ENCODE assay signal across 11 cellular contexts in genomic region chr3:66449411-66449931, GRCh38. TPM values are rescaled to one million over a fixed set of nuclear protein-coding genes. Genes with fewer than 3 reads are reported as not detected.
DNase-seq lines count a peak whose midpoint lies in the region; ATAC-seq and TF ChIP-seq lines count a peak whose summit lies in the region.
"Had no signal": no experiment of that assay in that cellular context is flagged by ENCODE, and none has a peak within 500 bp of the region (broad histone marks: within the 10 kb centered on the region; RNA-seq: fewer than 3 reads in every experiment).

No MANE protein-coding gene starts in this region.

- H3K36me3 Mint-ChIP-seq in WTC11 (peaks cover 53% of the 10 kb centered on the region), immature natural killer cell (peaks cover 12 to 36% (median 28%) of the 10 kb centered on the region in 3 donors)

- H3K4me1 Mint-ChIP-seq in WTC11 (peaks cover 95% of the 10 kb centered on the region), immature natural killer cell (no peaks in the 10 kb centered on the region)

- H3K27me3 Mint-ChIP-seq in WTC11 (ENCODE audit: low read depth) (no peaks in the 10 kb centered on the region), immature natural killer cell (ENCODE audit: low read depth in 3 of 3) (peaks cover 2 to 5% (median 2%) of the 10 kb centered on the region in 3 donors)

- no peaks in the 10 kb centered on the region for H3K9me3 ChIP-seq in muscle layer of duodenum (ENCODE audit: control insufficient read depth in 1 of 2, low read length in 2 of 2)

- in situ Hi-C loops in G401 (cut with HindIII; ENCODE audit: low sequenced_read_pairs) = no loop called here

- H3K9me3 Mint-ChIP-seq in WTC11 (no peaks in the 10 kb centered on the region), immature natural killer cell (no peaks in the 10 kb centered on the region)
- H3K9me3 Mint-ChIP-seq: endodermal cell had no signal

- no peak for TF ChIP-seq CTCF in WTC11 (IDR thresholded peaks at IDR 0.05)

- H3K36me3 ChIP-seq in muscle layer of duodenum (ENCODE audit: control insufficient read depth in 1 of 2, insufficient read depth in 2 of 2, low read length in 2 of 2) = peaks cover 0 to 4% of the 10 kb centered on the region in 2 donors

- CTCF ChIA-PET in WTC11 (lab: Charles Lee) = no interaction called here

- peak overlapping the region; percentile 47 for H3K27ac ChIP-seq in muscle layer of duodenum (ENCODE audit: low read length)

- H3K4me3 Mint-ChIP-seq in WTC11 = no peak overlapping the region
- no peak overlapping the region for H3K4me3 Mint-ChIP-seq in immature natural killer cell
- H3K4me3 Mint-ChIP-seq: endodermal cell had no signal

- DNase-seq in G401 (ENCODE audit: low spot score) = peak; percentile 32
- no peak for DNase-seq in WTC11 (ENCODE audit: low spot score)
- DNase-seq in activated naive CD4-positive, alpha-beta T cell treated with Interleukin-2 at 50 U/mL for 16 hours = no peak
- DNase-seq in DMS114 treated with DMSO at 0.1 percent for 48 hours (lab: John Stamatoyannopoulos, UW; ENCODE audit: unreplicated experiment) = no peak
- no peak for DNase-seq in immature natural killer cell
- DNase-seq: endodermal cell, NCI-H146, trophoblast cell had no signal

- no peaks in the 10 kb centered on the region for H3K27me3 ChIP-seq in muscle layer of duodenum (ENCODE audit: low read depth, low read length)

- no peak overlapping the region for H3K4me3 ChIP-seq in muscle layer of duodenum (ENCODE audit: low read depth in 1 of 2, low read length in 2 of 2)

- peaks cover 41 to 76% of the 10 kb centered on the region in 2 donors for H3K4me1 ChIP-seq in muscle layer of duodenum (ENCODE audit: control insufficient read depth in 1 of 2, insufficient read depth in 2 of 2, low read length in 2 of 2)

- ATAC-seq in HG02798 (IDR thresholded peaks at IDR 0.05; ENCODE audit: poor library complexity, unreplicated experiment) (peak; percentile 74), WTC11 (no peak), HG03442 (IDR thresholded peaks at IDR 0.05; ENCODE audit: unreplicated experiment) (no peak)

- H3K27ac Mint-ChIP-seq in WTC11 (peak overlapping the region; percentile 13; the same call in 1 of the 2 replicates), immature natural killer cell (no peak overlapping the region)
- H3K27ac Mint-ChIP-seq: endodermal cell had no signal

- POLR2A ChIA-PET in WTC11 (lab: Charles Lee) = no interaction called here

TF ChIP-seq in WTC11, 78 proteins besides CTCF, POLR2A, EP300 and RAD21 (continues in another document):
- TF ChIP-seq ATF1 (CRISPR knock-in tag; IDR thresholded peaks at IDR 0.05) (no peak), E2F1 (CRISPR knock-in tag; IDR thresholded peaks at IDR 0.05) (no peak), ZNF219 (CRISPR knock-in tag; IDR thresholded peaks at IDR 0.05; ENCODE audit: borderline replicate concordance) (no peak), SOX15 (CRISPR knock-in tag; IDR thresholded peaks at IDR 0.05) (no peak), PRDM15 (CRISPR knock-in tag; IDR thresholded peaks at IDR 0.05) (no peak), CREM (CRISPR knock-in tag; IDR thresholded peaks at IDR 0.05) (no peak), MYBL2 (CRISPR knock-in tag; IDR thresholded peaks at IDR 0.05) (no peak), ZNF425 (CRISPR knock-in tag; conservative IDR thresholded peaks at IDR 0.05) (no peak), ATF2 (CRISPR knock-in tag; IDR thresholded peaks at IDR 0.05; ENCODE audit: borderline replicate concordance, low read depth) (no peak), CREB1 (CRISPR knock-in tag; IDR thresholded peaks at IDR 0.05) (no peak), ETV6 (CRISPR knock-in tag; IDR thresholded peaks at IDR 0.05) (no peak), EMX1 (CRISPR knock-in tag; IDR thresholded peaks at IDR 0.05) (no peak), ZNF121 (CRISPR knock-in tag; IDR thresholded peaks at IDR 0.05) (no peak), FOXP4 (CRISPR knock-in tag; IDR thresholded peaks at IDR 0.05) (no peak), TEAD4 (CRISPR knock-in tag; IDR thresholded peaks at IDR 0.05) (no peak), NR2C2 (CRISPR knock-in tag; IDR thresholded peaks at IDR 0.05) (no peak)

RNA-seq across cellular contexts. Expression of gene LRIG1, which starts 51.4 kb away (rescaled TPM):
- total RNA-seq in G401 (2014; rRNA removed; shearing (Covaris generic)) = 1.3 and 1.7 TPM in 2 replicates
- total RNA-seq in WTC11 (2021) = 105 to 109 TPM (median 108 TPM) in 3 replicates
- 1 to 10 TPM; 4.4 to 9.7 (median 4.7) TPM for polyA plus RNA-seq in immature natural killer cell

Comparison
In these comparisons a context has a peak if more than half of its experiments do, and no peak if none do; other contexts are left out.
1. RNA of gene LRIG1, which starts 51.4 kb away (total RNA-seq): 105 to 109 TPM in WTC11; 1.3 to 1.7 TPM in G401; every median in the first group is over 10 times any median in the second.